ENCODE assay signal across 29 cellular contexts in the genomic region with DNA sequence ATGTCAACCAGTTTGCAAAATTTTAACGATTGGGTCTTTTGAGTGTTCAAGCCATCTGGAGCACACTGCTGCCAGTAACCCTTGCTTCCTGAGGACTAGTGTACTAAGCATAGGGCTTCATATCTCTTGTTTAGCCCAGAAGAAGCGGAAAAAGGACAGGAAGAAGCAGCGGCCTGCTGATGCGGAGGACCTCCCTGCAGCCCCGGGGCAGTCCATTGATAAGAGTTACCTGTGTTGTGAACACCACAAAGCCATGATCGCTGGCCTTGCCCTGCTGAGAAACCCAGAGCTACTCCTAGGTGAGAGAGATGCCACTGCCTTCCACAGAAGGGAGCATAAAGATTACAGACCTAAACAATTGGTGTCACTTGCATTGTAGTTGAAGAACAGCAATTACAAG.
"Had no signal": no experiment of that assay in that cellular context is flagged by ENCODE, and none has a peak within 500 bp of the region (broad histone marks: within the 10 kb centered on the region; RNA-seq: fewer than 3 reads in every experiment).

No MANE protein-coding gene starts in this region.

- DNase-seq: colonic mucosa; cortex of kidney; dermis blood vessel endothelial cell; dorsolateral prefrontal cortex; effector CD4-positive, alpha-beta T cell; effector CD8-positive, alpha-beta T cell; effector memory CD4-positive, alpha-beta T cell; effector memory CD8-positive, alpha-beta T cell; endodermal cell; erythroblast; esophagus squamous epithelium; foreskin fibroblast; foreskin keratinocyte; foreskin melanocyte; gastrocnemius medialis; glutamatergic neuron; head of caudate nucleus; heart left ventricle; heart right ventricle had no signal

- H3K27me3 Mint-ChIP-seq: dendritic cell treated with granulocyte-macrophage colony-stimulating factor and Interleukin-4, amounts not matched to agents 40 ng/mL and 50 ng/mL, for 4 days; effector memory CD8-positive, alpha-beta T cell had no signal

- FAIRE-seq: colon, endometrium, endothelial cell of umbilical vein, frontal cortex had no signal

- H3K9me3 ChIP-seq: colonic mucosa, esophagus muscularis mucosa, esophagus squamous epithelium, gastrocnemius medialis, gastroesophageal sphincter, heart left ventricle, heart right ventricle had no signal

- H3K4me3 Mint-ChIP-seq: dendritic cell treated with granulocyte-macrophage colony-stimulating factor and Interleukin-4, amounts not matched to agents 40 ng/mL and 50 ng/mL, for 4 days; effector memory CD8-positive, alpha-beta T cell; endodermal cell had no signal

- H3K4me3 ChIP-seq: colonic mucosa, coronary artery, dorsolateral prefrontal cortex, esophagus muscularis mucosa, esophagus squamous epithelium, gastrocnemius medialis, gastroesophageal sphincter, heart left ventricle, heart right ventricle had no signal

- H3K27ac ChIP-seq: colonic mucosa, coronary artery, dorsolateral prefrontal cortex, epithelial cell of prostate, esophagus muscularis mucosa, esophagus squamous epithelium, foreskin keratinocyte, gastrocnemius medialis, gastroesophageal sphincter, heart left ventricle, heart right ventricle had no signal

- H3K4me1 ChIP-seq: colonic mucosa had no signal

- ATAC-seq: effector memory CD8-positive, alpha-beta T cell; esophagus mucosa; foreskin keratinocyte; gastrocnemius medialis; gastroesophageal sphincter; heart left ventricle; heart right ventricle had no signal

- H3K9me3 Mint-ChIP-seq: dendritic cell treated with granulocyte-macrophage colony-stimulating factor and Interleukin-4, amounts not matched to agents 40 ng/mL and 50 ng/mL, for 4 days; effector memory CD8-positive, alpha-beta T cell; endodermal cell had no signal

- H3K27ac Mint-ChIP-seq: dendritic cell treated with granulocyte-macrophage colony-stimulating factor and Interleukin-4, amounts not matched to agents 40 ng/mL and 50 ng/mL, for 4 days; endodermal cell had no signal

- H3K27me3 ChIP-seq: colonic mucosa, dorsolateral prefrontal cortex, esophagus muscularis mucosa, esophagus squamous epithelium, foreskin keratinocyte, gastrocnemius medialis, gastroesophageal sphincter, heart left ventricle, heart right ventricle had no signal
